9 cellular contexts compared by ENCODE assay signal in the genomic region with DNA sequence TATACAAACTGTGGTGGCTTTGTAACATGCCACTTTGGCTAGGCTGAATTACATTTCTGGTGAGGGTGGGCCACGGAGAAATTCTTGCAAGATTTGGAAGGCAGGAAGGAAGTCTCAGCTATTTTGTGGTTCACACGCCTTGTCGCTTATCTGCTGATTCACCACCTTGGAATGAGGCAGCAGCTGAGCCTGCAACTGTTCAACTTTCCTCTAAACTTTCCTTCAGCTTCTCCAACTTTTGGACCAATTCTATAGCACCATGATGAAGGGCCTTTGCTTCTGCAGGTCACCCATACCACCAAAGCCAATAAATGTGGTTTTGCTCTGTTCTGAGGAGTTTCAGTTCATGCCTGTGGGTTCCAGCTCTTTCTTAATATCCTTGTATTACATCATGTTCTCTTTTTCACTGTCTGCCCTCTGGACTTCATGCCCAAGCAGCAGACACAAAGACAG.
DNase-seq lines count a peak whose midpoint lies in the region; ATAC-seq and TF ChIP-seq lines count a peak whose summit lies in the region.
"Had no signal": no experiment of that assay in that cellular context is flagged by ENCODE, and none has a peak within 500 bp of the region (broad histone marks: within the 10 kb centered on the region; RNA-seq: fewer than 3 reads in every experiment).

No MANE protein-coding gene starts in this region.

- peak; percentile 93 for DNase-seq in GM04503 (ENCODE audit: low read depth)
- DNase-seq in PC-9 = peak; percentile 83 to 97
- peak; percentile 32 for DNase-seq in epidermal melanocyte (ENCODE audit: insufficient read length, low spot score)
- peak; percentile 88 to 94 for DNase-seq in trophoblast cell
- no peak for DNase-seq in stimulated activated naive B cell treated with anti-CD40 and anti-IgM and Interleukin-4, amounts not matched to agents 10 μg/mL and 1 μg/mL and 100 μg/mL, for 72 hours
- no peak for DNase-seq in D341Med (ENCODE audit: low spot score)

- H3K4me3 Mint-ChIP-seq in stimulated activated naive B cell treated with anti-CD40 and anti-IgM and Interleukin-4, amounts not matched to agents 10 μg/mL and 1 μg/mL and 100 μg/mL, for 72 hours = no peak overlapping the region
- H3K4me3 Mint-ChIP-seq: IgD-negative memory B cell had no signal

- H3K27ac Mint-ChIP-seq in stimulated activated naive B cell treated with anti-CD40 and anti-IgM and Interleukin-4, amounts not matched to agents 10 μg/mL and 1 μg/mL and 100 μg/mL, for 72 hours = no peak overlapping the region
- H3K27ac Mint-ChIP-seq: IgD-negative memory B cell had no signal

- no peaks in the 10 kb centered on the region for H3K27me3 Mint-ChIP-seq in stimulated activated naive B cell treated with anti-CD40 and anti-IgM and Interleukin-4, amounts not matched to agents 10 μg/mL and 1 μg/mL and 100 μg/mL, for 72 hours
- H3K27me3 Mint-ChIP-seq: IgD-negative memory B cell had no signal

- H3K9me3 ChIP-seq in PC-9 (ENCODE audit: insufficient read depth, low read depth) = peaks cover 18% of the 10 kb centered on the region
- no peaks in the 10 kb centered on the region for H3K9me3 ChIP-seq in trophoblast cell (ENCODE audit: insufficient read depth, low read depth, low read length)

- POLR2A ChIA-PET in PC-9 (lab: Charles Lee; ENCODE audit: unreplicated experiment) = interaction anchor here (0.6 to 1.0 kb wide), 2 partner anchors 32 to 237 kb away, joined by 5 to 10 read pairs; no protein-coding TSS in a partner anchor

- no peak overlapping the region for H2AK5ac ChIP-seq in trophoblast cell (ENCODE audit: low read length)

- no CpG with 5 or more reads among the region's 3 CpGs for WGBS in trophoblast cell (ENCODE audit: extremely low coverage, insufficient coverage, insufficient read length)

- H3K23ac ChIP-seq in trophoblast cell (ENCODE audit: low read length) = no peak overlapping the region

- peaks cover 52% of the 10 kb centered on the region for H3K4me1 ChIP-seq in PC-9 (replicated peaks; ENCODE audit: insufficient read depth)
- peaks cover 3 to 6% of the 10 kb centered on the region in 2 experiments for H3K4me1 ChIP-seq in trophoblast cell (ENCODE audit: control insufficient read depth in 1 of 2, insufficient read depth in 2 of 2, low read length in 2 of 2)

- no TSS peak for BruUV-seq in PC-9 (replicated peaks; lab: Mats Ljungman, UMichigan)

- H3K27me3 ChIP-seq in PC-9 (ENCODE audit: insufficient read depth, low read depth) (no peaks in the 10 kb centered on the region), trophoblast cell (ENCODE audit: insufficient read depth, low read length) (no peaks in the 10 kb centered on the region)

- H3F3A ChIP-seq in PC-9 (ENCODE audit: insufficient read depth, low read depth) = peaks cover 33% of the 10 kb centered on the region

- no peaks in the 10 kb centered on the region for H3K36me3 Mint-ChIP-seq in stimulated activated naive B cell treated with anti-CD40 and anti-IgM and Interleukin-4, amounts not matched to agents 10 μg/mL and 1 μg/mL and 100 μg/mL, for 72 hours
- H3K36me3 Mint-ChIP-seq: IgD-negative memory B cell had no signal

- no peak for ATAC-seq in stimulated activated naive B cell treated with anti-CD40 and anti-IgM and Interleukin-4, amounts not matched to agents 10 μg/mL and 1 μg/mL and 100 μg/mL, for 72 hours (replicated peaks)
- ATAC-seq in HG03280 (IDR thresholded peaks at IDR 0.05; ENCODE audit: unreplicated experiment) (no peak), HG02840 (IDR thresholded peaks at IDR 0.05; ENCODE audit: low FRiP score, unreplicated experiment) (no peak)

- no peak overlapping the region for H3K9ac ChIP-seq in trophoblast cell (ENCODE audit: low read length)

- H4K20me1 ChIP-seq in PC-9 (ENCODE audit: insufficient read depth) = no peaks in the 10 kb centered on the region

- H3K27ac ChIP-seq in PC-9 (peak overlapping the region; percentile 97), trophoblast cell (ENCODE audit: low read depth, low read length) (peak overlapping the region; percentile 80)

- intact Hi-C loops in PC-9 (cut with micrococcal nuclease; ENCODE audit: unreplicated experiment) = loop anchor here (1.0 to 10.0 kb wide), 9 partner anchors 60 to 1049 kb away; no protein-coding TSS in a partner anchor

- no peak overlapping the region for H2BK12ac ChIP-seq in trophoblast cell (ENCODE audit: low read length)

- H4K12ac ChIP-seq in trophoblast cell (ENCODE audit: low read depth, low read length) = no peak overlapping the region

- H4K91ac ChIP-seq in trophoblast cell (ENCODE audit: low read depth, low read length) = no peak overlapping the region

- peak overlapping the region; percentile 61 for H2AFZ ChIP-seq in PC-9
- no peak overlapping the region for H2AFZ ChIP-seq in trophoblast cell (ENCODE audit: insufficient read depth, low read length, poor library complexity)

- no peak overlapping the region for H4K8ac ChIP-seq in trophoblast cell (ENCODE audit: low read depth, low read length)

- H3K9me2 ChIP-seq in PC-9 (ENCODE audit: insufficient read depth) = 0 out of 2 replicates have a peak, but pooled peaks cover 3% of the 10 kb centered on the region

- no peak overlapping the region for H3K4ac ChIP-seq in trophoblast cell (ENCODE audit: low read depth, low read length)

- H3K4me3 ChIP-seq in PC-9 = peak overlapping the region; percentile 24; the same call in 1 of the 2 replicates
- no peak overlapping the region for H3K4me3 ChIP-seq in trophoblast cell (ENCODE audit: low read depth, low read length)

- TF ChIP-seq CTCF in PC-9 (conservative IDR thresholded peaks at IDR 0.05) = no peak

- H3K79me1 ChIP-seq in trophoblast cell (ENCODE audit: low read length) = peaks cover 2% of the 10 kb centered on the region

- no peak overlapping the region for H2BK5ac ChIP-seq in trophoblast cell (ENCODE audit: low read depth, low read length, poor library complexity)

- no peaks in the 10 kb centered on the region for H3K4me1 Mint-ChIP-seq in stimulated activated naive B cell treated with anti-CD40 and anti-IgM and Interleukin-4, amounts not matched to agents 10 μg/mL and 1 μg/mL and 100 μg/mL, for 72 hours
- H3K4me1 Mint-ChIP-seq: IgD-negative memory B cell had no signal

- H3K9me3 Mint-ChIP-seq in stimulated activated naive B cell treated with anti-CD40 and anti-IgM and Interleukin-4, amounts not matched to agents 10 μg/mL and 1 μg/mL and 100 μg/mL, for 72 hours = no peaks in the 10 kb centered on the region

- peak overlapping the region; percentile 73 for H3K4me2 ChIP-seq in PC-9
- peak overlapping the region; percentile 22 for H3K4me2 ChIP-seq in trophoblast cell (ENCODE audit: low read length)

- H3K79me2 ChIP-seq in PC-9 (ENCODE audit: low read depth) (no peaks in the 10 kb centered on the region), trophoblast cell (ENCODE audit: control insufficient read depth, insufficient read depth, low read length, poor library complexity) (no peaks in the 10 kb centered on the region)

- H3K36me3 ChIP-seq in PC-9 (ENCODE audit: low read depth) = peaks cover 17% of the 10 kb centered on the region; the same call in 1 of the 2 replicates
- no peaks in the 10 kb centered on the region for H3K36me3 ChIP-seq in trophoblast cell (ENCODE audit: control insufficient read depth in 1 of 2, insufficient read depth in 2 of 2, low read length in 2 of 2)

- no peak overlapping the region for H3K18ac ChIP-seq in trophoblast cell (ENCODE audit: low read length)

- no peak overlapping the region for H2BK120ac ChIP-seq in trophoblast cell (ENCODE audit: insufficient read depth, low read length, poor library complexity)

- CTCF ChIA-PET in PC-9 (lab: Charles Lee) = interaction anchor here (0.6 kb wide), 1 partner anchor 60 kb away, joined by 5 read pairs; no protein-coding TSS in a partner anchor

- no peak overlapping the region for H3K14ac ChIP-seq in trophoblast cell (ENCODE audit: low read length)

Comparison
In these comparisons a context has a peak if more than half of its experiments do, and no peak if none do; other contexts are left out.
1. DNase-seq: peak in GM04503 (single experiment), PC-9 (2 of 2), epidermal melanocyte (single experiment) and trophoblast cell (2 of 2); none in stimulated activated naive B cell treated with anti-CD40 and anti-IgM and Interleukin-4, amounts not matched to agents 10 μg/mL and 1 μg/mL and 100 μg/mL, for 72 hours (single experiment) and D341Med (single experiment).